18 cellular contexts compared by ENCODE assay signal in the genomic region with DNA sequence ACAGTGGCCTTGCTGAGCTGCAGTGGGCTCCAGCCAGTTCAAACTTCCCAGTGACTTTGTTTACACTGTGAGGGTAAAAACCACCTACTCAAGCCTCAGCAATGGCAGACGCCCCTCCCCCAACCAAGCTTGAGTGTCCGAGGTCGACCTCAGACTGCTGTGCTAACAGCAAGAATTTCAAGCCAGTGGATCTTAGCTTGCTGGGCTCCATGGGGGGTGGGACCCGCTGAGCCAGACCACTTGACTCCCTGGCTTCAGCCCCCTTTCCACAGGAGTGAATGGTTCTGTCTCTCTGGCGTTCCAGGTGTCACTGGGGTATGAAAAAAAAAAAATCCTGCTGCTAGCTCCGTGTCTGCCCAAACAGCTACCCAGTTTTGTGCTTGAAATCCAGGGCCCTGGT.
DNase-seq lines count a peak whose midpoint lies in the region; ATAC-seq and TF ChIP-seq lines count a peak whose summit lies in the region.
"Had no signal": no experiment of that assay in that cellular context is flagged by ENCODE, and none has a peak within 500 bp of the region (broad histone marks: within the 10 kb centered on the region; RNA-seq: fewer than 3 reads in every experiment).

No MANE protein-coding gene starts in this region.

- H2BK15ac ChIP-seq in mesendoderm (replicated peaks; ENCODE audit: low read depth) = no peak overlapping the region

- no peak overlapping the region for H3K9ac ChIP-seq in mesendoderm (ENCODE audit: low read length)
- H3K9ac ChIP-seq in trophoblast cell (ENCODE audit: low read length) = no peak overlapping the region

- H3K4me2 ChIP-seq in GM23338 (no peak overlapping the region), mesendoderm (ENCODE audit: low read length) (no peak overlapping the region), trophoblast cell (ENCODE audit: low read length) (no peak overlapping the region)

- no peaks in the 10 kb centered on the region for H3K27me3 ChIP-seq in GM23338 (ENCODE audit: insufficient read depth)
- H3K27me3 ChIP-seq in mesendoderm (ENCODE audit: insufficient read depth, low read length, poor library complexity) = no peaks in the 10 kb centered on the region
- H3K27me3 ChIP-seq in heart right ventricle = peaks cover 0 to 8% (median 0%) of the 10 kb centered on the region in 7 donors
- H3K27me3 ChIP-seq in trophoblast cell (ENCODE audit: insufficient read depth, low read length) = no peaks in the 10 kb centered on the region

- H3K4ac ChIP-seq in mesendoderm (ENCODE audit: low read depth, low read length) = no peak overlapping the region
- no peak overlapping the region for H3K4ac ChIP-seq in trophoblast cell (ENCODE audit: low read depth, low read length)

- no peak overlapping the region for H4K12ac ChIP-seq in trophoblast cell (ENCODE audit: low read depth, low read length)

- WGBS in mesendoderm (ENCODE audit: extremely low coverage, insufficient coverage, low lambda C conversion rate) = no CpG with 5 or more reads among the region's 6 CpGs
- 41 to 50% methylated on average over 6 of the region's 6 CpGs for WGBS in heart right ventricle, 2 donors
- no CpG with 5 or more reads among the region's 6 CpGs for WGBS in trophoblast cell (ENCODE audit: extremely low coverage, insufficient coverage, insufficient read length)

- peaks cover 0 to 7% (median 0%) of the 10 kb centered on the region in 11 donors for H3K9me3 ChIP-seq in heart right ventricle
- H3K9me3 ChIP-seq in trophoblast cell (ENCODE audit: insufficient read depth, low read depth, low read length) = no peaks in the 10 kb centered on the region

- peak; percentile 11 for DNase-seq in GM23338 (ENCODE audit: low spot score)
- DNase-seq in choroid plexus epithelial cell (ENCODE audit: low read depth) = peak; percentile 3
- peak; percentile 31 for DNase-seq in mesendoderm
- DNase-seq in heart right ventricle = no peak
- DNase-seq in NK-92 treated with Interleukin-12 subunit alpha and Interleukin-12 subunit beta, amount 100 ng/mL, for 24 hours (lab: John Stamatoyannopoulos, UW) = no peak
- DNase-seq in trophoblast cell = no peak
- DNase-seq: C1 segment of cervical spinal cord; CD4-positive, CD25-positive, alpha-beta regulatory T cell; CD8-positive, alpha-beta memory T cell; COR-L47; DMS 273 treated with DMSO at 0.1 percent for 48 hours; DMS53; DND-41; EL; HCEC 1CT; KBM-7 had no signal

- no peak overlapping the region for H3K14ac ChIP-seq in trophoblast cell (ENCODE audit: low read length)

- H3K27ac Mint-ChIP-seq in GM23338 = no peak overlapping the region
- H3K27ac Mint-ChIP-seq: B cell; CD4-positive, CD25-positive, alpha-beta regulatory T cell; CD8-positive, alpha-beta memory T cell; IgD-negative memory B cell had no signal

- no peaks in the 10 kb centered on the region for H3F3A ChIP-seq in GM23338 (replicated peaks; ENCODE audit: low read depth)

- H3K4me3 ChIP-seq in GM23338 = no peak overlapping the region
- no peak overlapping the region for H3K4me3 ChIP-seq in choroid plexus epithelial cell (ENCODE audit: low read depth, low read length)
- no peak overlapping the region for H3K4me3 ChIP-seq in mesendoderm (ENCODE audit: low read length)
- H3K4me3 ChIP-seq in heart right ventricle = no peak overlapping the region
- no peak overlapping the region for H3K4me3 ChIP-seq in trophoblast cell (ENCODE audit: low read depth, low read length)

- H3K36me3 ChIP-seq in GM23338 (ENCODE audit: insufficient read depth) (no peaks in the 10 kb centered on the region), mesendoderm (ENCODE audit: control insufficient read depth, insufficient read depth, low read length) (no peaks in the 10 kb centered on the region), heart right ventricle (no peaks in the 10 kb centered on the region), trophoblast cell (ENCODE audit: control insufficient read depth in 1 of 2, insufficient read depth in 2 of 2, low read length in 2 of 2) (no peaks in the 10 kb centered on the region)

- H3K18ac ChIP-seq in mesendoderm (ENCODE audit: low read length) (no peak overlapping the region), trophoblast cell (ENCODE audit: low read length) (no peak overlapping the region)

- no peak overlapping the region for H3K56ac ChIP-seq in mesendoderm (ENCODE audit: low read length)

- H3K4me3 Mint-ChIP-seq in GM23338 = no peak overlapping the region
- H3K4me3 Mint-ChIP-seq: B cell; CD4-positive, CD25-positive, alpha-beta regulatory T cell; CD8-positive, alpha-beta memory T cell; IgD-negative memory B cell had no signal

- intact Hi-C loops in heart right ventricle (cut with DNase I) = no loop called here

- no peak overlapping the region for H4K5ac ChIP-seq in mesendoderm (ENCODE audit: low read length)

- no peak overlapping the region for H2BK120ac ChIP-seq in mesendoderm (ENCODE audit: low read depth, low read length)
- H2BK120ac ChIP-seq in trophoblast cell (ENCODE audit: insufficient read depth, low read length, poor library complexity) = no peak overlapping the region

- H3K23ac ChIP-seq in mesendoderm (ENCODE audit: low read length) = no peak overlapping the region
- no peak overlapping the region for H3K23ac ChIP-seq in trophoblast cell (ENCODE audit: low read length)

- H2AFZ ChIP-seq in GM23338 (0 out of 2 replicates have a peak overlapping the region, but pooled peaks have one; percentile 38), trophoblast cell (ENCODE audit: insufficient read depth, low read length, poor library complexity) (no peak overlapping the region)

- H3K79me2 ChIP-seq in GM23338 (replicated peaks; ENCODE audit: insufficient read depth) = no peaks in the 10 kb centered on the region
- H3K79me2 ChIP-seq in mesendoderm (ENCODE audit: control insufficient read depth, insufficient read depth, low read length) = no peaks in the 10 kb centered on the region
- no peaks in the 10 kb centered on the region for H3K79me2 ChIP-seq in trophoblast cell (ENCODE audit: control insufficient read depth, insufficient read depth, low read length, poor library complexity)

- H4K8ac ChIP-seq in mesendoderm (ENCODE audit: low read depth, low read length) = no peak overlapping the region
- no peak overlapping the region for H4K8ac ChIP-seq in trophoblast cell (ENCODE audit: low read depth, low read length)

- H2BK5ac ChIP-seq in mesendoderm (ENCODE audit: low read length) (no peak overlapping the region), trophoblast cell (ENCODE audit: low read depth, low read length, poor library complexity) (no peak overlapping the region)

- no peak for ATAC-seq in GM23338
- no peak for ATAC-seq in heart right ventricle

- H4K20me1 ChIP-seq in GM23338 (replicated peaks; ENCODE audit: insufficient read depth) = no peaks in the 10 kb centered on the region

- no peaks in the 10 kb centered on the region; the same call in 2 of the 3 replicates for H3K4me1 Mint-ChIP-seq in GM23338
- H3K4me1 Mint-ChIP-seq: B cell; CD4-positive, CD25-positive, alpha-beta regulatory T cell; CD8-positive, alpha-beta memory T cell; IgD-negative memory B cell had no signal

- no peaks in the 10 kb centered on the region for H3K27me3 Mint-ChIP-seq in GM23338 (ENCODE audit: insufficient read depth, low read depth, poor library complexity)
- H3K27me3 Mint-ChIP-seq: CD4-positive, CD25-positive, alpha-beta regulatory T cell; CD8-positive, alpha-beta memory T cell; IgD-negative memory B cell had no signal

- H3K9me2 ChIP-seq in GM23338 (ENCODE audit: insufficient read depth) = peaks cover 7% of the 10 kb centered on the region; the same call in 1 of the 2 replicates

- H4K91ac ChIP-seq in trophoblast cell (ENCODE audit: low read depth, low read length) = no peak overlapping the region

- H2AK5ac ChIP-seq in mesendoderm (ENCODE audit: low read length) (no peak overlapping the region), trophoblast cell (ENCODE audit: low read length) (no peak overlapping the region)

- TF ChIP-seq CTCF in GM23338 (conservative IDR thresholded peaks at IDR 0.05; ENCODE audit: low read depth in 2 of 2) = no peak
- no peak for TF ChIP-seq CTCF in choroid plexus epithelial cell (conservative IDR thresholded peaks at IDR 0.05; ENCODE audit: low read depth, low read length)
- TF ChIP-seq CTCF in heart right ventricle (IDR thresholded peaks at IDR 0.05) = no peak

- H3K9me3 Mint-ChIP-seq in GM23338 = peaks cover 9% of the 10 kb centered on the region

- 0 out of 3 replicates have a peak, but pooled peaks cover 4% of the 10 kb centered on the region for H3K36me3 Mint-ChIP-seq in GM23338 (ENCODE audit: low read depth)
- H3K36me3 Mint-ChIP-seq: CD4-positive, CD25-positive, alpha-beta regulatory T cell; CD8-positive, alpha-beta memory T cell; IgD-negative memory B cell had no signal

- H3K79me1 ChIP-seq in mesendoderm (ENCODE audit: low read length) = no peaks in the 10 kb centered on the region
- no peaks in the 10 kb centered on the region for H3K79me1 ChIP-seq in trophoblast cell (ENCODE audit: low read length)

- H3K4me1 ChIP-seq in GM23338 (ENCODE audit: insufficient read depth) = no peaks in the 10 kb centered on the region
- no peaks in the 10 kb centered on the region for H3K4me1 ChIP-seq in mesendoderm (ENCODE audit: control insufficient read depth, low read depth, low read length)
- H3K4me1 ChIP-seq in heart right ventricle = no peaks in the 10 kb centered on the region
- no peaks in the 10 kb centered on the region for H3K4me1 ChIP-seq in trophoblast cell (ENCODE audit: control insufficient read depth in 1 of 2, insufficient read depth in 2 of 2, low read length in 2 of 2)

- H3K27ac ChIP-seq in GM23338 (ENCODE audit: low read depth) (no peak overlapping the region), mesendoderm (ENCODE audit: low read depth, low read length) (no peak overlapping the region), heart right ventricle (no peak overlapping the region), trophoblast cell (ENCODE audit: low read depth, low read length) (no peak overlapping the region)

- H2BK12ac ChIP-seq in trophoblast cell (ENCODE audit: low read length) = no peak overlapping the region

TF ChIP-seq in GM23338, 12 proteins besides CTCF, POLR2A, EP300 and RAD21 (continues in another document):
- TF ChIP-seq EZH2phosphoT487 (IDR thresholded peaks at IDR 0.05; ENCODE audit: unreplicated experiment) = no peak
- TF ChIP-seq STAT1 (IDR thresholded peaks at IDR 0.05; ENCODE audit: unreplicated experiment) = no peak
- TF ChIP-seq CREB1 (CRISPR knock-in tag; IDR thresholded peaks at IDR 0.05; ENCODE audit: low read depth) = no peak

Comparison
In these comparisons a context has a peak if more than half of its experiments do, and no peak if none do; other contexts are left out.
1. DNase-seq: peak in GM23338 (single experiment), choroid plexus epithelial cell (single experiment) and mesendoderm (single experiment); none in heart right ventricle (0 of 2), NK-92 treated with Interleukin-12 subunit alpha and Interleukin-12 subunit beta, amount 100 ng/mL, for 24 hours (single experiment) and trophoblast cell (0 of 2).